ENCODE assay signal across 8 cellular contexts in the genomic region with DNA sequence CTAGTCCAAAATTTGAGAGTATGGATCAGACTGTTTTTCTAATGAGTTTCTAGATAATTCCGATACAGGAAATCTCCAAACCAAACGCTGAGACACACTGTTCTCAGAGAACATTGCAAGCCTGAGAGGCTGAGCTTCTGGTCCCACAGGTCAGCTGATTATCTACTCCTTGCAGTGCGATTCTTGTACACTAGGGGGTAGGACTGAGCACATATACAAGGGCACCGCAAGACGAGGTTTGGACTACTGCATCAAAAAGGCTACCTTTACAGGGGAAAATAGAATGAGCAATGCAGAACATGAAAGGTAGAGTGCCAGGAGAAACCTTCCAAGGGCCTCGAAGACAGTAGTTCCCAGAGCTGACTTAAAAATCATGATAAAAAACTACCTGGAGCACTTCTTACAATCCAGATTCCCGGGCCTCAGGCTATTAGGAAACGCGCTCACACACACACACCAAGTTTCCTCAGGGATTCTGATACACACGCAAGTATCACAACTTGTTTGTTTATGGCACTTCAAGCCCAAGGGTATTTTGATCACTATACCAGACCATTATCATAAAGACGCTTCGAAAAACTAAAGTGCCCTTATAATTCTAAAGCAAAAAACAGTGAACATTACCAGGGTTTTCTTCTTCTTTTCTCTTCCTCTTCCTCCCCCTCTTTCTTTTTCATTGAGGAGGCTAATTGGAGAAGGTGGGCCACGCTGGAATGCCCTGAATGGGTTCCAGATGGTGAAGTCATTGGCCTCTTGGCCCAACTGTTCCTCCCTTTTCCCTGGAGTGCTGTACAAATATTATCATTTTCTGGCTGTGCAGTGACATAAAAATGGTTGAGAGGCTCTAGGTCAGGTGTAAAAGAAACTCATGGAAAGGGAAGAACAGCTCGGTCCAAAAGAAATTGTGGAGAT.
A peak's percentile ranks its signal among the peaks of the same experiment; 100 is the strongest.
DNase-seq lines count a peak whose midpoint lies in the region; ATAC-seq and TF ChIP-seq lines count a peak whose summit lies in the region.

No MANE protein-coding gene starts in this region.

- no peaks in the 10 kb centered on the region for H3K27me3 ChIP-seq in heart left ventricle
- H3K27me3 ChIP-seq in foreskin keratinocyte: no peaks in the 10 kb centered on the region

- ATAC-seq in heart left ventricle (no peak), left ventricle myocardium superior (no peak), foreskin keratinocyte (peak; percentile 53), GM21825 (IDR thresholded peaks at IDR 0.05; ENCODE audit: unreplicated experiment) (no peak), HG03139 (IDR thresholded peaks at IDR 0.05; ENCODE audit: unreplicated experiment) (no peak)

- no peaks in the 10 kb centered on the region for H3K36me3 ChIP-seq in heart left ventricle

- H3K4me3 ChIP-seq in heart left ventricle: no peak overlapping the region

- intact Hi-C loops in heart left ventricle (cut with DNase I): loop anchor here in 1 of 10 donors (10.0 kb wide), 1 partner anchor 106 kb away; no protein-coding TSS in a partner anchor
- intact Hi-C loops in left ventricle myocardium superior (cut with micrococcal nuclease): no loop called here

- H3K4me1 ChIP-seq in heart left ventricle (peaks cover 0 to 71% (median 40%) of the 10 kb centered on the region in 12 donors), foreskin keratinocyte (no peaks in the 10 kb centered on the region)

- TF ChIP-seq CTCF in heart left ventricle (IDR thresholded peaks at IDR 0.05) (peak in 11 of 12 donors; percentile 17 to 49 (median 36)), foreskin keratinocyte (conservative IDR thresholded peaks at IDR 0.05) (peak; percentile 69)

- 62 to 76% (median 73%) methylated on average over 14 of the region's 14 CpGs for WGBS in heart left ventricle, 4 donors

- DNase-seq in heart left ventricle: no peak
- DNase-seq in left ventricle myocardium superior: no peak
- peak; percentile 65 for DNase-seq in NCI-H446 treated with DMSO at 0.1 percent for 48 hours (lab: John Stamatoyannopoulos, UW)
- DNase-seq in activated CD4-positive, alpha-beta T cell treated with anti-CD3 and anti-CD28 coated beads, Interleukin-2, amount 50 U/mL, for 48 hours: peak; percentile 61 to 74
- DNase-seq in foreskin keratinocyte: peak in 1 of 2 donors; percentile 26
- peak; percentile 36 for DNase-seq in stimulated activated CD4-positive, alpha-beta T cell treated with anti-CD3 and anti-CD28 coated beads, Interleukin-2, amount 100 ng/mL, for 4 hours (ENCODE audit: low read depth)

- TF ChIP-seq POLR2A in heart left ventricle (IDR thresholded peaks at IDR 0.05): no peak

- H3K9me3 ChIP-seq in heart left ventricle: no peaks in the 10 kb centered on the region

- H3K27ac ChIP-seq in heart left ventricle: peak overlapping the region in 4 of 12 donors; percentile 1 to 53 (median 26)
- no peak overlapping the region for H3K27ac ChIP-seq in foreskin keratinocyte

Comparison
In these comparisons a context has a peak if more than half of its experiments do, and no peak if none do; other contexts are left out.
1. DNase-seq: peak in NCI-H446 treated with DMSO at 0.1 percent for 48 hours (single experiment), activated CD4-positive, alpha-beta T cell treated with anti-CD3 and anti-CD28 coated beads, Interleukin-2, amount 50 U/mL, for 48 hours (2 of 2) and stimulated activated CD4-positive, alpha-beta T cell treated with anti-CD3 and anti-CD28 coated beads, Interleukin-2, amount 100 ng/mL, for 4 hours (single experiment); none in heart left ventricle (0 of 5) and left ventricle myocardium superior (single experiment).